Comparison of ENCODE assay signal across 8 cellular contexts in the genomic region with DNA sequence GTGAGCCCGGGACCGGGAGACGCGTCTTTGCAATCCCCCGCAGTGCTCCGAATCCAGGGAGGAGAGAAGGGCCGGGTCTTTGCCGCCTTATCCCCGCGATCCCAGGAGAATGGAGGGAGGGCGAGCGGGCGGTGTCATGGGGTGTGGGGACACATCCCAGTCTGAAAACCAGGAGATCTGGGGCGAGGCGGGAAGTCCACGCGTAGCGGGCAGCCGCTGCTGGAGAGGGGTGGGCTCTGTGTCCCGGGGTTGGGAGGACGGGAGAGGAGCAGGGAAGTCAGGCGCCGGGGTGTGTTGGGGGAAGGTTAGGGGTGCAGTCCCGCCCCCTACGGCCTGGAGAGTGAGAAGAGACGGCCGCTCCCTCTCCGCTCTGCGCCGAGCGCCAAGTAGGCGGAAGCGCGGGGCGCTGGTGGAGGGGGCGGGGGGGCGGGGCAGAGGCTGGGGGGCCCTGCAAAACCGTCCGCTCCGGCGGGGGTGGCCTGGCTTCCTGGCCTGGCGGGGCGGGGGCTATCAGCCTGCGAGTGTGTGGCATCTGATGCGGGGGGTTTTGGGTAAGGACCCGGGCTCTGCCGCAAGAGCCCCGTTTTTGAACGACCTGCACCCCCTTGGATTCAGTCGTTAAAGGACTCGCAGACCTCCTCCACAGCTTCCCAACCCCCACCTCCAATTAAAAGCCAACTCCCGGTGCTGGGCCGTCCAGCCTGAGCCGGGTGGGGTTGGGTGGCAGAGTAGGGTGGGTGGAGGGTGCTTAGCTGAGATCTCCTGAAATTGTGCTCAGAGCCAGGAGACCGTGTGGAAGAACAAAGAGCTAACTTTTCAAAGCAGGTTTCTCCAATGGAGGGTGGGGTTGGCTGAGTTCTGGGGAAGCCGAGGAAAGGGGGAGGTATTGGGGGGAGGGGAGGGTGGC. TPM values are rescaled to one million over a fixed set of nuclear protein-coding genes. Genes with fewer than 3 reads are reported as not detected.
A peak's percentile ranks its signal among the peaks of the same experiment; 100 is the strongest.
DNase-seq lines count a peak whose midpoint lies in the region; ATAC-seq, FAIRE-seq and TF ChIP-seq lines count a peak whose summit lies in the region.

No MANE protein-coding gene starts in this region.

- peak overlapping the region; percentile 62 for H3K4me3 ChIP-seq in bronchial epithelial cell (ENCODE audit: low read depth, low read length)

- H3K36me3 Mint-ChIP-seq in WTC11, result no peaks in the 10 kb centered on the region

- POLR2A ChIA-PET in WTC11 (lab: Charles Lee), result interaction anchor here (0.8 to 3.3 kb wide), 7 partner anchors 9 to 97 kb away, joined by 3 to 16 read pairs (median 7); partner anchors contain the start of genes FBXO47, LASP1NB and RPL23

- H3K27me3 Mint-ChIP-seq in WTC11 (ENCODE audit: low read depth), result no peaks in the 10 kb centered on the region

- CTCF ChIA-PET in WTC11 (lab: Charles Lee), result interaction anchor here (0.5 to 2.0 kb wide), 17 partner anchors 9 to 366 kb away, joined by 3 to 10 read pairs (median 3); partner anchors contain the start of genes ARL5C and RPL23

- no peak for FAIRE-seq in bronchial epithelial cell (lab: Jason Lieb, UNC)

- no peaks in the 10 kb centered on the region for H3K9me3 Mint-ChIP-seq in WTC11

- DNase-seq in NCI-H345 (lab: John Stamatoyannopoulos, UW), result peak; percentile 60
- no peak for DNase-seq in NCI-H345 treated with DMSO at 0.1 percent for 48 hours (lab: John Stamatoyannopoulos, UW; ENCODE audit: unreplicated experiment)
- DNase-seq in M059J (ENCODE audit: low read depth), result peak; percentile 76
- peak; percentile 65 for DNase-seq in WTC11 (ENCODE audit: low spot score)
- DNase-seq in bronchial epithelial cell (ENCODE audit: low read depth), result peak; percentile 31
- peak; percentile 28 for DNase-seq in kidney glomerular epithelial cell (lab: John Stamatoyannopoulos, UW)
- DNase-seq in stimulated activated CD4-positive, alpha-beta T cell treated with anti-CD3 and anti-CD28 coated beads, Interleukin-1b, Interleukin-23, amount 100 ng/mL, for 48 hours, result peak; percentile 72
- DNase-seq in NCI-H2081 treated with DMSO at 0.1 percent for 48 hours (lab: John Stamatoyannopoulos, UW), result no peak

- H3K27ac Mint-ChIP-seq in WTC11, result peak overlapping the region; percentile 97

- no peak for TF ChIP-seq CTCF in WTC11 (IDR thresholded peaks at IDR 0.05)
- no peak for TF ChIP-seq CTCF in bronchial epithelial cell (IDR thresholded peaks at IDR 0.05; ENCODE audit: insufficient read depth, low read length, severe bottlenecking)

- H3K27me3 ChIP-seq in bronchial epithelial cell (ENCODE audit: control insufficient read depth, insufficient read depth, low read length), result no peaks in the 10 kb centered on the region

- peak; percentile 10 for ATAC-seq in WTC11

- H3K36me3 ChIP-seq in bronchial epithelial cell (ENCODE audit: control insufficient read depth, insufficient read depth, low read length), result peaks cover 7% of the 10 kb centered on the region

- H3K4me3 Mint-ChIP-seq in WTC11, result peak overlapping the region; percentile 98

- peaks cover 47% of the 10 kb centered on the region for H3K4me1 Mint-ChIP-seq in WTC11

TF ChIP-seq in WTC11, 78 proteins besides CTCF, POLR2A, EP300 and RAD21 (continues in another document):
- TF ChIP-seq ERG (CRISPR knock-in tag; IDR thresholded peaks at IDR 0.05), result no peak
- no peak for TF ChIP-seq TEAD4 (CRISPR knock-in tag; IDR thresholded peaks at IDR 0.05)
- no peak for TF ChIP-seq CREB1 (CRISPR knock-in tag; IDR thresholded peaks at IDR 0.05)
- no peak for TF ChIP-seq PRRX2 (CRISPR knock-in tag; IDR thresholded peaks at IDR 0.05)
- TF ChIP-seq GRHL2 (CRISPR knock-in tag; IDR thresholded peaks at IDR 0.05; ENCODE audit: insufficient replicate concordance, severe bottlenecking), result no peak
- no peak for TF ChIP-seq RELA (CRISPR knock-in tag; IDR thresholded peaks at IDR 0.05; ENCODE audit: borderline replicate concordance)
- TF ChIP-seq ATF6 (CRISPR knock-in tag; IDR thresholded peaks at IDR 0.05), result no peak
- no peak for TF ChIP-seq IRF2 (CRISPR knock-in tag; IDR thresholded peaks at IDR 0.05; ENCODE audit: borderline replicate concordance, low read depth)
- 0 out of 2 replicates have a peak, but pooled peaks have one; percentile 32 for TF ChIP-seq ETV6 (CRISPR knock-in tag; IDR thresholded peaks at IDR 0.05)
- TF ChIP-seq FOXK1 (CRISPR knock-in tag; IDR thresholded peaks at IDR 0.05), result peak; percentile 18
- no peak; the same call in 1 of the 2 replicates for TF ChIP-seq USF1 (CRISPR knock-in tag; IDR thresholded peaks at IDR 0.05)
- TF ChIP-seq HMGA2 (CRISPR knock-in tag; IDR thresholded peaks at IDR 0.05), result no peak
- no peak for TF ChIP-seq SOX15 (CRISPR knock-in tag; IDR thresholded peaks at IDR 0.05)
- 0 out of 2 replicates have a peak, but pooled peaks have one; percentile 10 for TF ChIP-seq MAX (CRISPR knock-in tag; IDR thresholded peaks at IDR 0.05)
- no peak; the same call in 1 of the 2 replicates for TF ChIP-seq KAT7 (CRISPR knock-in tag; IDR thresholded peaks at IDR 0.05; ENCODE audit: borderline replicate concordance)
- TF ChIP-seq, protein P1, sequence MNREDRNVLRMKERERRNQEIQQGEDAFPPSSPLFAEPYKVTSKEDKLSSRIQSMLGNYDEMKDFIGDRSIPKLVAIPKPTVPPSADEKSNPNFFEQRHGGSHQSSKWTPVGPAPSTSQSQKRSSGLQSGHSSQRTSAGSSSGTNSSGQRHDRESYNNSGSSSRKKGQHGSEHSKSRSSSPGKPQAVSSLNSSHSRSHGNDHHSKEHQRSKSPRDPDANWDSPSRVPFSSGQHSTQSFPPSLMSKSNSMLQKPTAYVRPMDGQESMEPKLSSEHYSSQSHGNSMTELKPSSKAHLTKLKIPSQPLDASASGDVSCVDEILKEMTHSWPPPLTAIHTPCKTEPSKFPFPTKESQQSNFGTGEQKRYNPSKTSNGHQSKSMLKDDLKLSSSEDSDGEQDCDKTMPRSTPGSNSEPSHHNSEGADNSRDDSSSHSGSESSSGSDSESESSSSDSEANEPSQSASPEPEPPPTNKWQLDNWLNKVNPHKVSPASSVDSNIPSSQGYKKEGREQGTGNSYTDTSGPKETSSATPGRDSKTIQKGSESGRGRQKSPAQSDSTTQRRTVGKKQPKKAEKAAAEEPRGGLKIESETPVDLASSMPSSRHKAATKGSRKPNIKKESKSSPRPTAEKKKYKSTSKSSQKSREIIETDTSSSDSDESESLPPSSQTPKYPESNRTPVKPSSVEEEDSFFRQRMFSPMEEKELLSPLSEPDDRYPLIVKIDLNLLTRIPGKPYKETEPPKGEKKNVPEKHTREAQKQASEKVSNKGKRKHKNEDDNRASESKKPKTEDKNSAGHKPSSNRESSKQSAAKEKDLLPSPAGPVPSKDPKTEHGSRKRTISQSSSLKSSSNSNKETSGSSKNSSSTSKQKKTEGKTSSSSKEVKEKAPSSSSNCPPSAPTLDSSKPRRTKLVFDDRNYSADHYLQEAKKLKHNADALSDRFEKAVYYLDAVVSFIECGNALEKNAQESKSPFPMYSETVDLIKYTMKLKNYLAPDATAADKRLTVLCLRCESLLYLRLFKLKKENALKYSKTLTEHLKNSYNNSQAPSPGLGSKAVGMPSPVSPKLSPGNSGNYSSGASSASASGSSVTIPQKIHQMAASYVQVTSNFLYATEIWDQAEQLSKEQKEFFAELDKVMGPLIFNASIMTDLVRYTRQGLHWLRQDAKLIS (CRISPR knock-in tag; IDR thresholded peaks at IDR 0.05; ENCODE audit: borderline replicate concordance), result no peak

RNA-seq across cellular contexts. Expression of gene LASP1, which starts 0.7 kb away (rescaled TPM):
- 272 and 294 TPM in 2 replicates for total RNA-seq in M059J (2014; rRNA removed; shearing (Covaris generic))
- total RNA-seq in WTC11 (2021) (126 to 139 TPM (median 128 TPM) in 3 replicates), bronchial epithelial cell (18.6 and 21.9 TPM in 2 replicates)

RNA-seq across cellular contexts. Expression of gene RPL23, which starts 17.0 kb away (rescaled TPM):
- total RNA-seq in M059J (2014; rRNA removed; shearing (Covaris generic)), result 716 and 785 TPM in 2 replicates
- 1,832 to 2,028 TPM (median 1,945 TPM) in 3 replicates for total RNA-seq in WTC11 (2021)
- 1,912 and 3,303 TPM in 2 replicates for total RNA-seq in bronchial epithelial cell

RNA-seq across cellular contexts. Expression of gene CWC25, which starts 45.4 kb away (rescaled TPM):
- 7.8 and 8.9 TPM in 2 replicates for total RNA-seq in M059J (2014; rRNA removed; shearing (Covaris generic))
- total RNA-seq in WTC11 (2021) (16.1 to 17.3 TPM (median 17.1 TPM) in 3 replicates), bronchial epithelial cell (11.6 and 14.3 TPM in 2 replicates)

Comparison
In these comparisons a context has a peak if more than half of its experiments do, and no peak if none do; other contexts are left out.
1. DNase-seq: peak in NCI-H345 (single experiment), M059J (single experiment), WTC11 (single experiment), bronchial epithelial cell (single experiment), kidney glomerular epithelial cell (single experiment) and stimulated activated CD4-positive, alpha-beta T cell treated with anti-CD3 and anti-CD28 coated beads, Interleukin-1b, Interleukin-23, amount 100 ng/mL, for 48 hours (single experiment); none in NCI-H345 treated with DMSO at 0.1 percent for 48 hours (single experiment) and NCI-H2081 treated with DMSO at 0.1 percent for 48 hours (single experiment).